ENCODE assay signal across 15 cellular contexts in the genomic region with DNA sequence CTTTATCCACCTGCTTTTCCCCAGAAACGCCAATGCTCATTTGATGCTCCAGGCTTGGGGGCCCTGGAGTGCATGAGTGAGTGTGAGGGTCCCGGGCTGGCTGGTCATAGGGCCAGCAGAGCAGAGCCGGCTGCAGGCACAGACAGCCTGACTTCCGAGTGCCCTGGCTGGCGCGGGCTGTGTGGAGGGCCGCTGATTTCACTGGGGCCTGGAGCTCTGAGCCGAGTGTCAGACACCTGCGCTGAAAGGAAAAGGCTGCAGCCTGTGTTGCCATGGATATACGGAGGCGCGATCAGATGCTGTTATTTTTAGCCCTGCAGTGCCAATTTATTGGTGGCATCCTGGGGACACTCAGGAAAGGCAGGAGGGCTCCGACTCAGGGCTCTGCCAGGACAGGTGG.
DNase-seq lines count a peak whose midpoint lies in the region; ATAC-seq and TF ChIP-seq lines count a peak whose summit lies in the region.
"Had no signal": no experiment of that assay in that cellular context is flagged by ENCODE, and none has a peak within 500 bp of the region (broad histone marks: within the 10 kb centered on the region; RNA-seq: fewer than 3 reads in every experiment).

No MANE protein-coding gene starts in this region.

- no peak for ATAC-seq in activated naive CD8-positive, alpha-beta T cell treated with anti-CD3 and anti-CD28 coated beads, Interleukin-2, amount 50 U/mL, for 24 hours
- no peak for ATAC-seq in activated T-cell treated with anti-CD3 and anti-CD28 coated beads, Interleukin-2, amount 50 U/mL, for 72 hours (replicated peaks in 1 of 2)
- ATAC-seq: activated naive CD4-positive, alpha-beta T cell treated with anti-CD3 and anti-CD28 coated beads, Interleukin-2, amount 50 U/mL, for 72 hours; heart right ventricle had no signal

- H3K4me1 ChIP-seq in smooth muscle cell (ENCODE audit: low read depth) = peaks cover 11% of the 10 kb centered on the region
- H3K4me1 ChIP-seq: breast epithelium had no signal

- H3K36me3 Mint-ChIP-seq in type B pancreatic cell = no peaks in the 10 kb centered on the region
- no peaks in the 10 kb centered on the region for H3K36me3 Mint-ChIP-seq in activated naive CD8-positive, alpha-beta T cell treated with anti-CD3 and anti-CD28 coated beads, Interleukin-2, amount 50 U/mL, for 24 hours (ENCODE audit: low read depth)
- no peaks in the 10 kb centered on the region for H3K36me3 Mint-ChIP-seq in activated T-cell treated with anti-CD3 and anti-CD28 coated beads, Interleukin-2, amount 50 U/mL, for 72 hours (ENCODE audit: insufficient read depth in 2 of 2)
- H3K36me3 Mint-ChIP-seq: activated naive CD4-positive, alpha-beta T cell treated with anti-CD3 and anti-CD28 coated beads, Interleukin-2, amount 50 U/mL, for 72 hours had no signal

- peaks cover 15% of the 10 kb centered on the region for H3K27me3 Mint-ChIP-seq in type B pancreatic cell
- H3K27me3 Mint-ChIP-seq in activated naive CD8-positive, alpha-beta T cell treated with anti-CD3 and anti-CD28 coated beads, Interleukin-2, amount 50 U/mL, for 24 hours = peaks cover 7% of the 10 kb centered on the region
- no peaks in the 10 kb centered on the region for H3K27me3 Mint-ChIP-seq in activated T-cell treated with anti-CD3 and anti-CD28 coated beads, Interleukin-2, amount 50 U/mL, for 72 hours (ENCODE audit: low read depth)

- H3K4me3 Mint-ChIP-seq in type B pancreatic cell = no peak overlapping the region
- H3K4me3 Mint-ChIP-seq in activated naive CD8-positive, alpha-beta T cell treated with anti-CD3 and anti-CD28 coated beads, Interleukin-2, amount 50 U/mL, for 24 hours = no peak overlapping the region
- H3K4me3 Mint-ChIP-seq in activated T-cell treated with anti-CD3 and anti-CD28 coated beads, Interleukin-2, amount 50 U/mL, for 72 hours = no peak overlapping the region
- H3K4me3 Mint-ChIP-seq: nephron had no signal

- no peaks in the 10 kb centered on the region for H3F3A ChIP-seq in smooth muscle cell (ENCODE audit: low read depth)

- no peaks in the 10 kb centered on the region for H3K9me3 ChIP-seq in smooth muscle cell (replicated peaks; ENCODE audit: low read depth)
- H3K9me3 ChIP-seq: breast epithelium, heart right ventricle, right atrium auricular region had no signal

- H3K9ac ChIP-seq in smooth muscle cell (ENCODE audit: low read depth) = no peak overlapping the region

- WGBS in smooth muscle cell (ENCODE audit: low lambda C conversion rate) = 91% methylated on average over 13 of the region's 13 CpGs

- TF ChIP-seq CTCF in type B pancreatic cell (conservative IDR thresholded peaks at IDR 0.05) (no peak), smooth muscle cell (IDR thresholded peaks at IDR 0.05; ENCODE audit: borderline replicate concordance, insufficient read depth, poor library complexity, severe bottlenecking) (no peak)

- intact Hi-C loops in head of caudate nucleus (cut with DNase I) = no loop called here

- peaks cover 4% of the 10 kb centered on the region for H3K27me3 ChIP-seq in smooth muscle cell (ENCODE audit: low read depth)
- H3K27me3 ChIP-seq: right atrium auricular region had no signal

- H4K20me1 ChIP-seq in smooth muscle cell (ENCODE audit: low read depth) = no peaks in the 10 kb centered on the region

- no peaks in the 10 kb centered on the region for H3K36me3 ChIP-seq in smooth muscle cell (ENCODE audit: low read depth)
- H3K36me3 ChIP-seq: breast epithelium, heart right ventricle, right atrium auricular region had no signal

- no peak overlapping the region for H3K4me2 ChIP-seq in smooth muscle cell

- peaks cover 16% of the 10 kb centered on the region for H3K4me1 Mint-ChIP-seq in type B pancreatic cell (ENCODE audit: unreplicated experiment)
- H3K4me1 Mint-ChIP-seq in activated naive CD8-positive, alpha-beta T cell treated with anti-CD3 and anti-CD28 coated beads, Interleukin-2, amount 50 U/mL, for 24 hours = peaks cover 2% of the 10 kb centered on the region
- H3K4me1 Mint-ChIP-seq in activated T-cell treated with anti-CD3 and anti-CD28 coated beads, Interleukin-2, amount 50 U/mL, for 72 hours (ENCODE audit: low read depth) = no peaks in the 10 kb centered on the region

- H3K4me3 ChIP-seq in smooth muscle cell = no peak overlapping the region
- H3K4me3 ChIP-seq: breast epithelium, heart right ventricle, right atrium auricular region had no signal

- peak; percentile 29 for DNase-seq in COR-L47 (lab: John Stamatoyannopoulos, UW)
- peak; percentile 85 for DNase-seq in NCI-H1092 treated with DMSO at 0.1 percent for 48 hours (lab: John Stamatoyannopoulos, UW)
- peak; percentile 32 for DNase-seq in NCI-H510A treated with DMSO at 0.1 percent for 48 hours (lab: John Stamatoyannopoulos, UW)
- DNase-seq in head of caudate nucleus = peak in 40 of 42 donors; percentile 24 to 89 (median 67)
- DNase-seq in type B pancreatic cell (ENCODE audit: extremely low spot score, unreplicated experiment) = no peak
- no peak for DNase-seq in activated naive CD8-positive, alpha-beta T cell treated with anti-CD3 and anti-CD28 coated beads, Interleukin-2, amount 50 U/mL, for 24 hours
- no peak for DNase-seq in smooth muscle cell (lab: John Stamatoyannopoulos, UW; ENCODE audit: unreplicated experiment)
- DNase-seq in activated T-cell treated with anti-CD3 and anti-CD28 coated beads, Interleukin-2, amount 50 U/mL, for 72 hours = no peak
- DNase-seq: heart right ventricle, mesenchymal stem cell, SW 1271 had no signal

- no peak overlapping the region for H3K27ac ChIP-seq in smooth muscle cell (ENCODE audit: low read depth)
- H3K27ac ChIP-seq: breast epithelium, heart right ventricle, right atrium auricular region had no signal

- no peak overlapping the region for H2AFZ ChIP-seq in smooth muscle cell (ENCODE audit: low read depth)

- H3K9me3 Mint-ChIP-seq in type B pancreatic cell = no peaks in the 10 kb centered on the region
- no peaks in the 10 kb centered on the region for H3K9me3 Mint-ChIP-seq in activated naive CD8-positive, alpha-beta T cell treated with anti-CD3 and anti-CD28 coated beads, Interleukin-2, amount 50 U/mL, for 24 hours
- H3K9me3 Mint-ChIP-seq in activated T-cell treated with anti-CD3 and anti-CD28 coated beads, Interleukin-2, amount 50 U/mL, for 72 hours = no peaks in the 10 kb centered on the region
- H3K9me3 Mint-ChIP-seq: activated naive CD4-positive, alpha-beta T cell treated with anti-CD3 and anti-CD28 coated beads, Interleukin-2, amount 50 U/mL, for 72 hours; nephron had no signal

- H3K27ac Mint-ChIP-seq in type B pancreatic cell = no peak overlapping the region
- H3K27ac Mint-ChIP-seq in activated naive CD8-positive, alpha-beta T cell treated with anti-CD3 and anti-CD28 coated beads, Interleukin-2, amount 50 U/mL, for 24 hours = no peak overlapping the region
- no peak overlapping the region for H3K27ac Mint-ChIP-seq in activated T-cell treated with anti-CD3 and anti-CD28 coated beads, Interleukin-2, amount 50 U/mL, for 72 hours
- H3K27ac Mint-ChIP-seq: activated naive CD4-positive, alpha-beta T cell treated with anti-CD3 and anti-CD28 coated beads, Interleukin-2, amount 50 U/mL, for 72 hours; nephron had no signal

- H3K79me2 ChIP-seq in smooth muscle cell (ENCODE audit: low read depth) = no peaks in the 10 kb centered on the region

Comparison
In these comparisons a context has a peak if more than half of its experiments do, and no peak if none do; other contexts are left out.
1. DNase-seq: peak in COR-L47 (single experiment), NCI-H1092 treated with DMSO at 0.1 percent for 48 hours (single experiment), NCI-H510A treated with DMSO at 0.1 percent for 48 hours (single experiment) and head of caudate nucleus (40 of 42); none in type B pancreatic cell (single experiment), activated naive CD8-positive, alpha-beta T cell treated with anti-CD3 and anti-CD28 coated beads, Interleukin-2, amount 50 U/mL, for 24 hours (single experiment), smooth muscle cell (single experiment) and activated T-cell treated with anti-CD3 and anti-CD28 coated beads, Interleukin-2, amount 50 U/mL, for 72 hours (0 of 2).